Comparison of ENCODE assay signal across 22 cellular contexts in the genomic region with DNA sequence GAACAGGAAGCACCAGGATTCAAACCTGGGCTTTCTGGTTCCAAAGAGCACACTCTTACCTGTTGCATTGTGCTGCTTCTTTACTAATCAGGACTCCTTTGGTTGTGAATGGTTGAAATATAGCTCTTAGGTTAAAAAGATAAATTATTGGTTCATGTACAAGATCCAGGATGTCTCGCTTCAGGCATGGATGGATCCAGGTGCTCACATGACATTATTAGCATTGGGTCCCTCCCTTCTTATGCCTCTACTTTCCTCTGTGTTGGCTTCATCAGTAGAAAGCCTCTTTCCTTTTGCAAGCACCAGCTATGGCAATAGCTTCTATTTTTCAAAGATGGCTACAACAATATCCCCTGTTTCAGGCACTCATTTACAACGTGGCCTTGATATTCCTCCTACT.
DNase-seq lines count a peak whose midpoint lies in the region; ATAC-seq and TF ChIP-seq lines count a peak whose summit lies in the region.
"Had no signal": no experiment of that assay in that cellular context is flagged by ENCODE, and none has a peak within 500 bp of the region (broad histone marks: within the 10 kb centered on the region; RNA-seq: fewer than 3 reads in every experiment).

No MANE protein-coding gene starts in this region.

- H2BK120ac ChIP-seq in mesendoderm (ENCODE audit: low read depth, low read length): no peak overlapping the region

- H2AK5ac ChIP-seq in mesendoderm (ENCODE audit: low read length): no peak overlapping the region

- H3K4me1 Mint-ChIP-seq in CD14-positive monocyte: peaks cover 77% of the 10 kb centered on the region

- DNase-seq in CD14-positive monocyte (ENCODE audit: low spot score) (no peak), NAMALWA (ENCODE audit: low spot score) (peak; percentile 6), mesendoderm (no peak), MG63 (no peak), Right ventricle myocardium inferior (ENCODE audit: missing footprints) (no peak)
- DNase-seq in effector CD8-positive, alpha-beta T cell (lab: John Stamatoyannopoulos, UW): no peak
- DNase-seq: C1 segment of cervical spinal cord; DMS79 treated with DMSO at 0.1 percent for 48 hours; NCI-H1092 treated with DMSO at 0.1 percent for 48 hours; NCI-H2081; NCI-H2171 treated with DMSO at 0.1 percent for 48 hours; NCI-H446 treated with DMSO at 0.1 percent for 48 hours; NK-92 treated with Interleukin-12 subunit alpha and Interleukin-12 subunit beta, amount 100 ng/mL, for 24 hours; OCI-M1; SHP77 had no signal

- ATAC-seq in GM19452 (IDR thresholded peaks at IDR 0.05; ENCODE audit: unreplicated experiment) (peak; percentile 9), GM21360 (IDR thresholded peaks at IDR 0.05; ENCODE audit: unreplicated experiment) (no peak), Right ventricle myocardium inferior (no peak)
- ATAC-seq: A549, GM23338, HCT116 had no signal

- H4K8ac ChIP-seq in mesendoderm (ENCODE audit: low read depth, low read length): no peak overlapping the region

- no CpG with 5 or more reads among the region's 2 CpGs for WGBS in mesendoderm (ENCODE audit: extremely low coverage, insufficient coverage, low lambda C conversion rate)

- H3K18ac ChIP-seq in mesendoderm (ENCODE audit: low read length): peak overlapping the region; percentile 19

- peaks cover 10 to 32% (median 20%) of the 10 kb centered on the region in 7 donors for H3K9me3 Mint-ChIP-seq in CD14-positive monocyte

- H3K79me2 ChIP-seq in mesendoderm (ENCODE audit: control insufficient read depth, insufficient read depth, low read length): no peaks in the 10 kb centered on the region

- no peak overlapping the region for H3K4me3 ChIP-seq in mesendoderm (ENCODE audit: low read length)
- no peak overlapping the region for H3K4me3 ChIP-seq in MG63
- H3K4me3 ChIP-seq: A549, GM23338, SK-N-MC had no signal

- no peak overlapping the region for H4K5ac ChIP-seq in mesendoderm (ENCODE audit: low read length)

- peak overlapping the region; percentile 14 for H3K27ac ChIP-seq in mesendoderm (ENCODE audit: low read depth, low read length)
- H3K27ac ChIP-seq: A549, SK-N-MC had no signal

- no peak overlapping the region for H2BK5ac ChIP-seq in mesendoderm (ENCODE audit: low read length)

- H3K27me3 ChIP-seq in mesendoderm (ENCODE audit: insufficient read depth, low read length, poor library complexity) (no peaks in the 10 kb centered on the region), MG63 (no peaks in the 10 kb centered on the region)

- peaks cover 22% of the 10 kb centered on the region for H3K9me3 ChIP-seq in MG63

- H3K4me3 Mint-ChIP-seq in CD14-positive monocyte: peak overlapping the region in 1 of 2 donors; percentile 76
- H3K4me3 Mint-ChIP-seq: GM23338; T-helper 2 cell treated with Interferon-gamma antibody and Interleukin-4, amounts not matched to agents 5 μg/mL and 100 μg/mL, for 36 hours had no signal

- no peaks in the 10 kb centered on the region for H3K79me1 ChIP-seq in mesendoderm (ENCODE audit: low read length)

- H3K27ac Mint-ChIP-seq in CD14-positive monocyte: peak overlapping the region; percentile 37 to 83 (median 55)
- H3K27ac Mint-ChIP-seq: GM23338; T-helper 2 cell treated with Interferon-gamma antibody and Interleukin-4, amounts not matched to agents 5 μg/mL and 100 μg/mL, for 36 hours had no signal

- H3K23ac ChIP-seq in mesendoderm (ENCODE audit: low read length): no peak overlapping the region

- H3K36me3 ChIP-seq in mesendoderm (ENCODE audit: control insufficient read depth, insufficient read depth, low read length) (no peaks in the 10 kb centered on the region), MG63 (no peaks in the 10 kb centered on the region)

- no peak overlapping the region for H2BK15ac ChIP-seq in mesendoderm (replicated peaks; ENCODE audit: low read depth)

- H3K9ac ChIP-seq in mesendoderm (ENCODE audit: low read length): no peak overlapping the region

- intact Hi-C loops in CD14-positive monocyte (cut with micrococcal nuclease) (no loop called here), Right ventricle myocardium inferior (cut with DNase I) (no loop called here)

- H3K27me3 Mint-ChIP-seq in CD14-positive monocyte (ENCODE audit: low read depth in 3 of 3): peaks cover 0 to 6% (median 5%) of the 10 kb centered on the region in 3 donors

- H3K36me3 Mint-ChIP-seq in CD14-positive monocyte: peaks cover 3 to 4% of the 10 kb centered on the region in 2 donors

- peaks cover 2% of the 10 kb centered on the region for H3K4me1 ChIP-seq in mesendoderm (ENCODE audit: control insufficient read depth, low read depth, low read length)
- H3K4me1 ChIP-seq: A549 had no signal

- H3K4me2 ChIP-seq in mesendoderm (ENCODE audit: low read length): no peak overlapping the region
- H3K4me2 ChIP-seq: A549 had no signal

- no peak for TF ChIP-seq CTCF in CD14-positive monocyte (IDR thresholded peaks at IDR 0.05)

- H3K4ac ChIP-seq in mesendoderm (ENCODE audit: low read depth, low read length): no peak overlapping the region

- no peak overlapping the region for H3K56ac ChIP-seq in mesendoderm (ENCODE audit: low read length)
